18 cellular contexts compared by ENCODE assay signal in genomic region chr13:49653478-49653877, GRCh38. TPM values are rescaled to one million over a fixed set of nuclear protein-coding genes. Genes with fewer than 3 reads are reported as not detected.
DNase-seq lines count a peak whose midpoint lies in the region; ATAC-seq, FAIRE-seq and TF ChIP-seq lines count a peak whose summit lies in the region.
"Had no signal": no experiment of that assay in that cellular context is flagged by ENCODE, and none has a peak within 500 bp of the region (broad histone marks: within the 10 kb centered on the region; RNA-seq: fewer than 3 reads in every experiment).

No MANE protein-coding gene starts in this region.

- TF ChIP-seq CTCF in HEK293 (tag by site-specific recombination; IDR thresholded peaks at IDR 0.05): no peak
- no peak for TF ChIP-seq CTCF in H1 (IDR thresholded peaks at IDR 0.05; ENCODE audit: control extremely low read depth in 1 of 3, insufficient read depth in 1 of 3, low read depth in 1 of 3, low read length in 3 of 3)
- TF ChIP-seq CTCF in gastrocnemius medialis (IDR thresholded peaks at IDR 0.05 in 4 of 5, conservative IDR thresholded peaks at IDR 0.05 in 1 of 5): no peak

- no peak for ATAC-seq in gastrocnemius medialis
- ATAC-seq in natural killer cell treated with Interleukin-12 subunit alpha and Interleukin-12 subunit beta and Interleukin-15 and Interleukin-18, amount 100 ng/mL, for 72 hours: no peak

- H3K9me3 ChIP-seq in BLaER1: no peaks in the 10 kb centered on the region
- H3K9me3 ChIP-seq in HEK293 (ENCODE audit: control insufficient read depth, insufficient read depth, low read depth, low read length): no peaks in the 10 kb centered on the region
- no peaks in the 10 kb centered on the region for H3K9me3 ChIP-seq in H1 (ENCODE audit: insufficient read depth in 2 of 2, low read depth in 1 of 2, low read length in 1 of 2)
- H3K9me3 ChIP-seq in gastrocnemius medialis: no peaks in the 10 kb centered on the region
- H3K9me3 ChIP-seq in HAP-1: no peaks in the 10 kb centered on the region

- no peak overlapping the region for H3K18ac ChIP-seq in H1 (ENCODE audit: extremely low read depth, low read length)

- H3K79me1 ChIP-seq in H1 (ENCODE audit: low read depth, low read length): no peaks in the 10 kb centered on the region

- no peaks in the 10 kb centered on the region for H3K9me3 Mint-ChIP-seq in natural killer cell treated with Interleukin-12 subunit alpha and Interleukin-12 subunit beta and Interleukin-15 and Interleukin-18, amount 100 ng/mL, for 72 hours
- H3K9me3 Mint-ChIP-seq: CD4-positive, CD25-positive, alpha-beta regulatory T cell; CD8-positive, alpha-beta memory T cell; H9; HFFc6 had no signal

- peaks cover 38% of the 10 kb centered on the region for H3K36me3 ChIP-seq in BLaER1
- H3K36me3 ChIP-seq in HEK293 (ENCODE audit: control insufficient read depth in 2 of 2, insufficient read depth in 1 of 2, low read length in 2 of 2): no peaks in the 10 kb centered on the region
- H3K36me3 ChIP-seq in H1 (ENCODE audit: control insufficient read depth in 2 of 4, insufficient read depth in 4 of 4, low read length in 3 of 4): peaks cover 0 to 3% (median 0%) of the 10 kb centered on the region in 4 experiments; a peak in 2 of 8 replicates
- H3K36me3 ChIP-seq in gastrocnemius medialis: no peaks in the 10 kb centered on the region
- no peaks in the 10 kb centered on the region for H3K36me3 ChIP-seq in HAP-1 (replicated peaks)

- no peak overlapping the region for H3K56ac ChIP-seq in H1 (replicated peaks; ENCODE audit: insufficient read length, low read depth, low read length)

- no peak for TF ChIP-seq RAD21 in H1 (IDR thresholded peaks at IDR 0.05 in 1 of 2, conservative IDR thresholded peaks at IDR 0.05 in 1 of 2; ENCODE audit: low read depth in 2 of 2, low read length in 2 of 2)

- no peak overlapping the region for H3K4ac ChIP-seq in H1 (replicated peaks; ENCODE audit: insufficient read length, low read depth, low read length)

- no peak overlapping the region for H3K27ac ChIP-seq in BLaER1
- no peak overlapping the region for H3K27ac ChIP-seq in HEK293 (ENCODE audit: extremely low read depth, low read depth, low read length)
- H3K27ac ChIP-seq in H1 (ENCODE audit: low read depth, low read length): no peak overlapping the region
- H3K27ac ChIP-seq in gastrocnemius medialis: peak overlapping the region; percentile 95 to 98 (median 96)

- DNase-seq in H1 (ENCODE audit: low read depth in 1 of 2, low spot score in 2 of 2): no peak
- DNase-seq in gastrocnemius medialis: no peak
- DNase-seq in natural killer cell treated with Interleukin-12 subunit alpha and Interleukin-12 subunit beta and Interleukin-15 and Interleukin-18, amount 100 ng/mL, for 72 hours (ENCODE audit: low spot score): no peak
- no peak for DNase-seq in cerebellar nuclear complex (lab: John Stamatoyannopoulos, UW)
- no peak for DNase-seq in HAP-1 (ENCODE audit: low spot score in 2 of 2)
- DNase-seq: 8988T; C1 segment of cervical spinal cord; CD4-positive, CD25-positive, alpha-beta regulatory T cell; CD8-positive, alpha-beta memory T cell; GOT3 had no signal

- H2AK5ac ChIP-seq in H1 (ENCODE audit: low read depth, low read length): no peak overlapping the region

- POLR2A ChIA-PET in HEK293 (lab: Yijun Ruan, JAX): no interaction called here
- POLR2A ChIA-PET in H1 (lab: Charles Lee; ENCODE audit: partially characterized antibody): no interaction called here

- no peak for TF ChIP-seq POLR2A in H1 (IDR thresholded peaks at IDR 0.05; ENCODE audit: control extremely low read depth in 1 of 2, low read depth in 2 of 2, low read length in 2 of 2)
- TF ChIP-seq POLR2A in gastrocnemius medialis (IDR thresholded peaks at IDR 0.05): no peak

- CTCF ChIA-PET in HEK293 (lab: Yijun Ruan, JAX): interaction anchor here (0.7 kb wide), 1 partner anchor 325 kb away, joined by 3 read pairs; no protein-coding TSS in a partner anchor
- CTCF ChIA-PET in H1 (lab: Charles Lee; ENCODE audit: partially characterized antibody): interaction anchor here (0.6 to 3.7 kb wide), 3 partner anchors 12 to 46 kb away, joined by 3 to 16 read pairs (median 3); no protein-coding TSS in a partner anchor

- TF ChIP-seq EP300 in H1 (IDR thresholded peaks at IDR 0.05; ENCODE audit: borderline replicate concordance in 1 of 2, low read depth in 2 of 2, low read length in 2 of 2): no peak

- no peak overlapping the region for H2BK5ac ChIP-seq in H1 (ENCODE audit: low read depth, low read length)

- no peak for FAIRE-seq in H1 (lab: Jason Lieb, UNC)
- FAIRE-seq: G401.6, GM12891 had no signal

- H2BK120ac ChIP-seq in H1 (replicated peaks; ENCODE audit: low read depth, low read length): no peak overlapping the region

- no peaks in the 10 kb centered on the region for H3K79me2 ChIP-seq in H1 (ENCODE audit: control insufficient read depth in 1 of 2, insufficient read depth in 2 of 2, low read length in 2 of 2)

- H3K27me3 Mint-ChIP-seq in natural killer cell treated with Interleukin-12 subunit alpha and Interleukin-12 subunit beta and Interleukin-15 and Interleukin-18, amount 100 ng/mL, for 72 hours: no peaks in the 10 kb centered on the region
- H3K27me3 Mint-ChIP-seq: CD4-positive, CD25-positive, alpha-beta regulatory T cell; CD8-positive, alpha-beta memory T cell had no signal

- no peak overlapping the region for H3K9ac ChIP-seq in BLaER1
- no peak overlapping the region for H3K9ac ChIP-seq in H1 (replicated peaks in 1 of 4; ENCODE audit: extremely low read depth in 1 of 4, low read depth in 3 of 4, low read length in 3 of 4)

- H3K4me3 ChIP-seq in BLaER1 (no peak overlapping the region), HEK293 (ENCODE audit: low read depth, low read length) (no peak overlapping the region), H1 (ENCODE audit: extremely low read depth in 1 of 4, insufficient read depth in 2 of 4, low read depth in 3 of 4, low read length in 4 of 4) (no peak overlapping the region), gastrocnemius medialis (no peak overlapping the region), HAP-1 (no peak overlapping the region)

- H4K91ac ChIP-seq in H1 (replicated peaks; ENCODE audit: insufficient read length, low read length): no peak overlapping the region

- no peak overlapping the region for H2BK20ac ChIP-seq in H1 (ENCODE audit: low read length)

- H3K4me2 ChIP-seq in BLaER1 (peak overlapping the region; percentile 49), H1 (ENCODE audit: insufficient read depth in 1 of 2, low read depth in 2 of 2, low read length in 2 of 2) (no peak overlapping the region)

- H4K20me1 ChIP-seq in BLaER1: no peaks in the 10 kb centered on the region
- no peaks in the 10 kb centered on the region for H4K20me1 ChIP-seq in H1 (replicated peaks in 1 of 2; ENCODE audit: control insufficient read depth in 1 of 2, insufficient read depth in 2 of 2, low read length in 2 of 2)

- H3K23me2 ChIP-seq in H1 (ENCODE audit: low read depth, low read length): no peaks in the 10 kb centered on the region

- in situ Hi-C loops in gastrocnemius medialis (cut with MboI; ENCODE audit: low sequenced_read_pairs in 4 of 4) (loop anchor here in 3 of 4 donors (5.0 to 10.0 kb wide), 2 partner anchors 191 to 194 kb away; no protein-coding TSS in a partner anchor), HAP-1 (cut with MboI; ENCODE audit: low sequenced_read_pairs) (loop anchor here (5.0 kb wide), 1 partner anchor 194 kb away; no protein-coding TSS in a partner anchor)

- no peak overlapping the region for H3K23ac ChIP-seq in H1 (ENCODE audit: insufficient read length)

- intact Hi-C loops in gastrocnemius medialis (cut with DNase I; ENCODE audit: low total_unique reads): loop anchor here (2.0 to 5.0 kb wide), 5 partner anchors 37 to 874 kb away; partner anchors contain the start of genes EBPL, SPRYD7 and TRIM13

- no peak overlapping the region for H3K4me3 Mint-ChIP-seq in natural killer cell treated with Interleukin-12 subunit alpha and Interleukin-12 subunit beta and Interleukin-15 and Interleukin-18, amount 100 ng/mL, for 72 hours
- H3K4me3 Mint-ChIP-seq: CD4-positive, CD25-positive, alpha-beta regulatory T cell; CD8-positive, alpha-beta memory T cell; H9; HFFc6 had no signal

- no peak overlapping the region for H3K14ac ChIP-seq in H1 (ENCODE audit: insufficient read length)

- H3K27ac Mint-ChIP-seq in natural killer cell treated with Interleukin-12 subunit alpha and Interleukin-12 subunit beta and Interleukin-15 and Interleukin-18, amount 100 ng/mL, for 72 hours: no peak overlapping the region
- H3K27ac Mint-ChIP-seq: CD4-positive, CD25-positive, alpha-beta regulatory T cell; H9; HFFc6 had no signal

- no peaks in the 10 kb centered on the region for H3K36me3 Mint-ChIP-seq in natural killer cell treated with Interleukin-12 subunit alpha and Interleukin-12 subunit beta and Interleukin-15 and Interleukin-18, amount 100 ng/mL, for 72 hours

- no peak overlapping the region for H2BK12ac ChIP-seq in H1 (ENCODE audit: low read depth, low read length)

- H3K4me1 Mint-ChIP-seq in natural killer cell treated with Interleukin-12 subunit alpha and Interleukin-12 subunit beta and Interleukin-15 and Interleukin-18, amount 100 ng/mL, for 72 hours (ENCODE audit: low read depth in 2 of 2): peaks cover 0 to 5% of the 10 kb centered on the region in 2 donors

- H2BK15ac ChIP-seq in H1 (ENCODE audit: low read length): no peak overlapping the region

- H3K27me3 ChIP-seq in BLaER1: no peaks in the 10 kb centered on the region
- H3K27me3 ChIP-seq in H1 (replicated peaks in 1 of 4; ENCODE audit: control insufficient read depth in 3 of 4, extremely low read depth in 1 of 4, insufficient read depth in 3 of 4, low read length in 3 of 4): no peaks in the 10 kb centered on the region
- no peaks in the 10 kb centered on the region for H3K27me3 ChIP-seq in gastrocnemius medialis
- H3K27me3 ChIP-seq in HAP-1 (ENCODE audit: low read depth): no peaks in the 10 kb centered on the region

- H4K5ac ChIP-seq in H1 (ENCODE audit: insufficient read length, low read depth, low read length): no peak overlapping the region

- H2AFZ ChIP-seq in H1 (ENCODE audit: low read length): no peak overlapping the region

- H3K4me1 ChIP-seq in BLaER1: peaks cover 26% of the 10 kb centered on the region
- H3K4me1 ChIP-seq in HEK293 (ENCODE audit: control insufficient read depth, insufficient read depth, low read length): no peaks in the 10 kb centered on the region
- H3K4me1 ChIP-seq in H1 (replicated peaks in 1 of 4; ENCODE audit: control insufficient read depth in 3 of 4, insufficient read depth in 4 of 4, low read length in 3 of 4): no peaks in the 10 kb centered on the region
- H3K4me1 ChIP-seq in gastrocnemius medialis: peaks cover 80 to 87% of the 10 kb centered on the region in 2 donors
- H3K4me1 ChIP-seq in HAP-1: no peaks in the 10 kb centered on the region

- H4K8ac ChIP-seq in H1 (ENCODE audit: extremely low read depth, insufficient read depth, low read length): no peak overlapping the region

RNA-seq across cellular contexts. Expression of gene ARL11, which starts 25.2 kb away (rescaled TPM):
- total RNA-seq in H1 (2021; fragmentation: NEBNext Ultra II Directional; extraction: Animal tissue kit (Norgen Biotek cat#: 25700)): 0.40 and 0.52 TPM in 2 replicates
- 0.41 and 0.45 TPM in 2 replicates for polyA plus RNA-seq in H1 (2011; rRNA removed)
- 0.74 TPM for polyA plus RNA-seq in H1 (2011; cell fraction: cytosol; rRNA removed)
- polyA plus RNA-seq in H1 (2011; cell fraction: nucleus; rRNA removed): 0.48 TPM
- 0.29 to 0.52 TPM (median 0.37 TPM) in 4 replicates for polyA plus RNA-seq in H1 (2012, experiment 1 of 2)
- polyA plus RNA-seq in H1 (2012, experiment 2 of 2): 0.41 TPM
- polyA plus RNA-seq in H1 (2013, experiment 1 of 2): 0.28 TPM
- 0.29 TPM for polyA plus RNA-seq in H1 (2013, experiment 2 of 2)
- polyA minus RNA-seq in H1 (2011; rRNA and poly(A)+ RNA removed): 0.63 and 1.3 TPM in 2 replicates
- 0.29 TPM for polyA minus RNA-seq in H1 (2011; cell fraction: cytosol; rRNA and poly(A)+ RNA removed)
- 2.0 TPM for polyA minus RNA-seq in H1 (2011; cell fraction: nucleus; rRNA and poly(A)+ RNA removed)
- under 1 TPM; 0.10 to 0.20 (median 0.12) TPM for total RNA-seq in gastrocnemius medialis
- total RNA-seq in natural killer cell treated with Interleukin-12 subunit alpha and Interleukin-12 subunit beta and Interleukin-15 and Interleukin-18, amount 100 ng/mL, for 72 hours: under 1 TPM; 0.48 to 0.50 TPM
- total RNA-seq: A673, HFFc6 had no signal
- polyA plus RNA-seq: AG04450 had no signal

RNA-seq across cellular contexts. Expression of gene EBPL, which starts 37.8 kb away (rescaled TPM):
- total RNA-seq in H1 (2021; fragmentation: NEBNext Ultra II Directional; extraction: Animal tissue kit (Norgen Biotek cat#: 25700)): 130 TPM in 2 replicates
- polyA plus RNA-seq in H1 (2011; rRNA removed): 136 and 204 TPM in 2 replicates
- 199 TPM for polyA plus RNA-seq in H1 (2011; cell fraction: cytosol; rRNA removed)
- 97.1 TPM for polyA plus RNA-seq in H1 (2011; cell fraction: nucleus; rRNA removed)
- polyA plus RNA-seq in H1 (2012, experiment 1 of 2): 79.7 to 120 TPM (median 103 TPM) in 4 replicates
- polyA plus RNA-seq in H1 (2012, experiment 2 of 2): 181 TPM
- polyA plus RNA-seq in H1 (2013, experiment 1 of 2): 255 TPM
- polyA plus RNA-seq in H1 (2013, experiment 2 of 2): 241 TPM
- 54.0 and 55.6 TPM in 2 replicates for polyA minus RNA-seq in H1 (2011; rRNA and poly(A)+ RNA removed)
- 38.8 TPM for polyA minus RNA-seq in H1 (2011; cell fraction: cytosol; rRNA and poly(A)+ RNA removed)
- 30.6 TPM for polyA minus RNA-seq in H1 (2011; cell fraction: nucleus; rRNA and poly(A)+ RNA removed)
- 10 to 100 TPM in 1 of 4 donors, 1 to 10 TPM in 3; 3.8 to 11.0 (median 8.8) TPM for total RNA-seq in gastrocnemius medialis
- total RNA-seq in natural killer cell treated with Interleukin-12 subunit alpha and Interleukin-12 subunit beta and Interleukin-15 and Interleukin-18, amount 100 ng/mL, for 72 hours: 10 to 100 TPM; 20.1 to 39.0 TPM

Comparison
In these comparisons a context has a peak if more than half of its experiments do, and no peak if none do; other contexts are left out.
1. H3K27ac ChIP-seq: peak in gastrocnemius medialis (4 of 4); none in BLaER1 (single experiment), HEK293 (single experiment) and H1 (single experiment).